In genomic region chr15:100759116-100759515, GRCh38 we compare ENCODE assay signal across 12 cellular contexts.
DNase-seq lines count a peak whose midpoint lies in the region; TF ChIP-seq lines count a peak whose summit lies in the region.
"Had no signal": no experiment of that assay in that cellular context is flagged by ENCODE, and none has a peak within 500 bp of the region (broad histone marks: within the 10 kb centered on the region; RNA-seq: fewer than 3 reads in every experiment).

No MANE protein-coding gene starts in this region.

- TF ChIP-seq EP300 in SK-N-SH (IDR thresholded peaks at IDR 0.05; ENCODE audit: borderline replicate concordance in 1 of 2, low read depth in 1 of 2, low read length in 1 of 2) = 0 out of 4 replicates have a peak, but pooled peaks of 1 of the 2 experiments have one; percentile 32

- no peaks in the 10 kb centered on the region for H3K9me2 ChIP-seq in SK-N-SH

- 12% methylated on average over 6 of the region's 6 CpGs for WGBS in SK-N-SH (ENCODE audit: low lambda C conversion rate)

- peak overlapping the region; percentile 75 to 95 for H3K27ac ChIP-seq in SK-N-SH (ENCODE audit: low read depth in 2 of 2, low read length in 1 of 2)

- H3K36me3 ChIP-seq in SK-N-SH (replicated peaks in 1 of 2; ENCODE audit: control insufficient read depth in 1 of 2, insufficient read depth in 2 of 2, low read length in 1 of 2) (no peaks in the 10 kb centered on the region), skeletal muscle satellite cell (ENCODE audit: insufficient read depth, low read length) (no peaks in the 10 kb centered on the region)

- CTCF ChIA-PET in SK-N-SH (lab: Yijun Ruan, JAX) = interaction anchor here (0.6 to 2.8 kb wide), 8 partner anchors 15 to 248 kb away, joined by 3 to 12 read pairs (median 3); no protein-coding TSS in a partner anchor

- peak; percentile 75 for DNase-seq in GM04503 (ENCODE audit: low read depth)
- DNase-seq in SK-N-SH = no peak
- peak; percentile 85 for DNase-seq in fibroblast of mammary gland (ENCODE audit: low read depth)
- no peak for DNase-seq in middle frontal gyrus (ENCODE audit: extremely low spot score, low spot score)
- no peak for DNase-seq in stimulated activated naive CD4-positive, alpha-beta T cell treated with Interleukin-2 at 50 U/mL for 16 hours (lab: John Stamatoyannopoulos, UW)
- no peak for DNase-seq in NCI-H2171 treated with DMSO at 0.1 percent for 48 hours (lab: John Stamatoyannopoulos, UW)
- no peak for DNase-seq in SW 1271 (lab: John Stamatoyannopoulos, UW)
- DNase-seq: NCI-H1694, NCI-H748 treated with DMSO at 0.1 percent for 48 hours, SHP77 treated with DMSO at 0.1 percent for 48 hours had no signal

- no peaks in the 10 kb centered on the region for H4K20me1 ChIP-seq in SK-N-SH (ENCODE audit: insufficient read depth)

- H3K79me2 ChIP-seq in SK-N-SH (ENCODE audit: insufficient read depth) = no peaks in the 10 kb centered on the region

- H3K4me2 ChIP-seq in SK-N-SH (peak overlapping the region; percentile 68), skeletal muscle satellite cell (ENCODE audit: low read length) (peak overlapping the region; percentile 36)

- H3K4me1 ChIP-seq in SK-N-SH (ENCODE audit: control insufficient read depth in 1 of 2, insufficient read depth in 2 of 2, low read depth in 1 of 2, low read length in 1 of 2) (peaks cover 3 to 40% of the 10 kb centered on the region in 2 experiments; a peak in 3 of 4 replicates), skeletal muscle satellite cell (ENCODE audit: control insufficient read depth, insufficient read depth, low read length) (peaks cover 21% of the 10 kb centered on the region)

- H3K27me3 ChIP-seq in SK-N-SH (ENCODE audit: insufficient read depth) (no peaks in the 10 kb centered on the region), skeletal muscle satellite cell (ENCODE audit: control insufficient read depth, insufficient read depth, low read length) (no peaks in the 10 kb centered on the region)

- no peak for TF ChIP-seq RAD21 in SK-N-SH (IDR thresholded peaks at IDR 0.05; ENCODE audit: low read length)

- H3K9me3 ChIP-seq in SK-N-SH = peaks cover 8% of the 10 kb centered on the region; the same call in 1 of the 2 replicates
- no peaks in the 10 kb centered on the region for H3K9me3 ChIP-seq in skeletal muscle satellite cell (replicated peaks; ENCODE audit: low read length)

- peak overlapping the region; percentile 67 for H2AFZ ChIP-seq in SK-N-SH (ENCODE audit: low read depth)

- H3K9ac ChIP-seq in SK-N-SH (no peak overlapping the region), skeletal muscle satellite cell (ENCODE audit: low read depth, low read length) (no peak overlapping the region)

- POLR2A ChIA-PET in SK-N-SH (lab: Yijun Ruan, JAX) = no interaction called here

- H3F3A ChIP-seq in SK-N-SH (replicated peaks; ENCODE audit: insufficient read depth) = peaks cover 4% of the 10 kb centered on the region

- TF ChIP-seq CTCF in SK-N-SH (IDR thresholded peaks at IDR 0.05) (no peak), fibroblast of mammary gland (conservative IDR thresholded peaks at IDR 0.05; ENCODE audit: control insufficient read depth, insufficient read depth, low read depth, low read length) (no peak)

- peak overlapping the region; percentile 21 to 36; a peak in 2 of 4 replicates for H3K4me3 ChIP-seq in SK-N-SH (ENCODE audit: low read depth in 2 of 2, low read length in 1 of 2)
- H3K4me3 ChIP-seq in fibroblast of mammary gland (ENCODE audit: control insufficient read depth, low read depth, low read length) = no peak overlapping the region
- no peak overlapping the region for H3K4me3 ChIP-seq in skeletal muscle satellite cell (ENCODE audit: low read length)
- H3K4me3 ChIP-seq: skin epidermis had no signal

TF ChIP-seq in SK-N-SH, 30 proteins besides CTCF, POLR2A, EP300 and RAD21:
- TF ChIP-seq TCF12 (IDR thresholded peaks at IDR 0.05) (peak; percentile 76), ELF1 (IDR thresholded peaks at IDR 0.05) (no peak)

Comparison
In these comparisons a context has a peak if more than half of its experiments do, and no peak if none do; other contexts are left out.
1. DNase-seq: peak in GM04503 (single experiment) and fibroblast of mammary gland (single experiment); none in SK-N-SH (single experiment), middle frontal gyrus (single experiment), stimulated activated naive CD4-positive, alpha-beta T cell treated with Interleukin-2 at 50 U/mL for 16 hours (single experiment), NCI-H2171 treated with DMSO at 0.1 percent for 48 hours (single experiment) and SW 1271 (0 of 2).
2. H3K4me3 ChIP-seq: peak in SK-N-SH (2 of 2); none in fibroblast of mammary gland (single experiment) and skeletal muscle satellite cell (single experiment).